Comparison of ENCODE assay signal across 18 cellular contexts in genomic region chr3:191383104-191383503, GRCh38. TPM values are rescaled to one million over a fixed set of nuclear protein-coding genes. Genes with fewer than 3 reads are reported as not detected.
DNase-seq lines count a peak whose midpoint lies in the region; ATAC-seq and TF ChIP-seq lines count a peak whose summit lies in the region.
"Had no signal": no experiment of that assay in that cellular context is flagged by ENCODE, and none has a peak within 500 bp of the region (broad histone marks: within the 10 kb centered on the region; RNA-seq: fewer than 3 reads in every experiment).

No MANE protein-coding gene starts in this region.

- no peak overlapping the region for H2BK12ac ChIP-seq in H9 (ENCODE audit: insufficient read length, low read depth, low read length)

- H4K20me1 ChIP-seq in H9 (ENCODE audit: control insufficient read depth, insufficient read depth, insufficient read length) (no peaks in the 10 kb centered on the region), PC-9 (ENCODE audit: insufficient read depth) (no peaks in the 10 kb centered on the region)

- no peak overlapping the region for H3K4me3 ChIP-seq in esophagus muscularis mucosa
- no peak overlapping the region for H3K4me3 ChIP-seq in PC-9
- H3K4me3 ChIP-seq: thyroid gland had no signal

- peak overlapping the region in 2 of 3 experiments; percentile 9 to 38; a peak in 3 of 7 replicates for H3K27ac Mint-ChIP-seq in H9
- H3K27ac Mint-ChIP-seq in central memory CD8-positive, alpha-beta T cell (ENCODE audit: low read depth) = peak overlapping the region; percentile 11
- no peak overlapping the region for H3K27ac Mint-ChIP-seq in activated T-helper 1 cell treated with anti-CD3 and anti-CD28 coated beads, Interleukin-12 subunit alpha, Interleukin-12 subunit beta, Interleukin-2, Interleukin-4 antibody, amounts not matched to agents 30 ng/mL and 10 ng/mL and 1 ng/mL, durations not matched to agents 14 hours and 24 hours and 36 hours
- H3K27ac Mint-ChIP-seq: activated CD4-positive, alpha-beta T cell treated with anti-CD3 and anti-CD28 coated beads, Interleukin-2, amount 10 ng/mL, durations not matched to agents 24 days and 14 days had no signal

- TF ChIP-seq POLR2A in esophagus muscularis mucosa (IDR thresholded peaks at IDR 0.05; ENCODE audit: low read depth) = no peak

- peaks cover 4 to 26% (median 8%) of the 10 kb centered on the region in 3 experiments for H3K36me3 Mint-ChIP-seq in H9 (ENCODE audit: insufficient read depth in 1 of 3, low read depth in 3 of 3)
- H3K36me3 Mint-ChIP-seq in central memory CD8-positive, alpha-beta T cell (ENCODE audit: insufficient read depth) = no peaks in the 10 kb centered on the region
- peaks cover 5% of the 10 kb centered on the region for H3K36me3 Mint-ChIP-seq in activated T-helper 1 cell treated with anti-CD3 and anti-CD28 coated beads, Interleukin-12 subunit alpha, Interleukin-12 subunit beta, Interleukin-2, Interleukin-4 antibody, amounts not matched to agents 30 ng/mL and 10 ng/mL and 1 ng/mL, durations not matched to agents 14 hours and 24 hours and 36 hours (ENCODE audit: low read depth)

- H3K27ac ChIP-seq in H9 (ENCODE audit: insufficient read length, low read depth, low read length) = peak overlapping the region; percentile 52
- H3K27ac ChIP-seq in esophagus muscularis mucosa (replicated peaks in 1 of 4) = no peak overlapping the region
- H3K27ac ChIP-seq in PC-9 = no peak overlapping the region
- H3K27ac ChIP-seq: thyroid gland had no signal

- H3K56ac ChIP-seq in H9 (ENCODE audit: insufficient read length, low read depth, low read length) = no peak overlapping the region

- no peak overlapping the region for H3K23ac ChIP-seq in H9 (ENCODE audit: insufficient read length, low read depth, low read length)

- no peaks in the 10 kb centered on the region for H3K9me2 ChIP-seq in PC-9 (ENCODE audit: insufficient read depth)

- WGBS in H9 (ENCODE audit: extremely low coverage, insufficient read length, low lambda C conversion rate) = no CpG with 5 or more reads among the region's 4 CpGs
- WGBS in esophagus muscularis mucosa = 67% methylated on average over 4 of the region's 4 CpGs

- no peak overlapping the region for H2BK120ac ChIP-seq in H9 (ENCODE audit: low read depth, low read length, poor library complexity, severe bottlenecking)

- CTCF ChIA-PET in PC-9 (lab: Charles Lee) = no interaction called here

- peaks cover 10 to 42% (median 28%) of the 10 kb centered on the region in 4 donors for H3K36me3 ChIP-seq in esophagus muscularis mucosa
- H3K36me3 ChIP-seq in PC-9 (ENCODE audit: low read depth) = peaks cover 30% of the 10 kb centered on the region; the same call in 1 of the 2 replicates

- H3K27me3 ChIP-seq in H9 (ENCODE audit: insufficient read depth, low read length) (no peaks in the 10 kb centered on the region; the same call in 1 of the 2 replicates), esophagus muscularis mucosa (no peaks in the 10 kb centered on the region), PC-9 (ENCODE audit: insufficient read depth, low read depth) (no peaks in the 10 kb centered on the region)
- H3K27me3 ChIP-seq: thyroid gland had no signal

- no peak overlapping the region for H4K8ac ChIP-seq in H9 (replicated peaks; ENCODE audit: insufficient read length, low read depth, low read length)

- no peaks in the 10 kb centered on the region for H3K79me1 ChIP-seq in H9 (ENCODE audit: insufficient read depth, low read depth, low read length, poor library complexity, severe bottlenecking)

- no peak for ATAC-seq in central memory CD8-positive, alpha-beta T cell (replicated peaks; ENCODE audit: extremely low read depth, poor library complexity, severe bottlenecking)
- ATAC-seq: left colon had no signal

- peaks cover 18 to 19% of the 10 kb centered on the region in 2 experiments for H3K4me1 Mint-ChIP-seq in H9
- H3K4me1 Mint-ChIP-seq in central memory CD8-positive, alpha-beta T cell = no peaks in the 10 kb centered on the region
- peaks cover 9% of the 10 kb centered on the region for H3K4me1 Mint-ChIP-seq in activated T-helper 1 cell treated with anti-CD3 and anti-CD28 coated beads, Interleukin-12 subunit alpha, Interleukin-12 subunit beta, Interleukin-2, Interleukin-4 antibody, amounts not matched to agents 30 ng/mL and 10 ng/mL and 1 ng/mL, durations not matched to agents 14 hours and 24 hours and 36 hours (ENCODE audit: low read depth)

- H3K18ac ChIP-seq in H9 (ENCODE audit: insufficient read length, low read depth, low read length) = no peak overlapping the region

- no peaks in the 10 kb centered on the region for H3K23me2 ChIP-seq in H9 (ENCODE audit: insufficient read length, low read depth, low read length, poor library complexity, severe bottlenecking)

- H2AFZ ChIP-seq in H9 (ENCODE audit: low read length) (no peak overlapping the region), PC-9 (no peak overlapping the region)

- H3K4me2 ChIP-seq in H9 (ENCODE audit: insufficient read depth, insufficient read length, low read length) (no peak overlapping the region), PC-9 (no peak overlapping the region)

- intact Hi-C loops in esophagus muscularis mucosa (cut with DNase I) = no loop called here
- intact Hi-C loops in activated T-helper 1 cell treated with anti-CD3 and anti-CD28 coated beads, Interleukin-12 subunit alpha, Interleukin-12 subunit beta, Interleukin-2, Interleukin-4 antibody, amounts not matched to agents 30 ng/mL and 10 ng/mL and 1 ng/mL, durations not matched to agents 14 hours and 24 hours and 36 hours (cut with micrococcal nuclease) = no loop called here
- intact Hi-C loops in PC-9 (cut with micrococcal nuclease; ENCODE audit: unreplicated experiment) = loop anchor here (10.0 kb wide), 1 partner anchor 678 kb away; no protein-coding TSS in a partner anchor

- H3K9me3 ChIP-seq in H9 (ENCODE audit: control insufficient read depth, low read depth, low read length) = no peaks in the 10 kb centered on the region
- H3K9me3 ChIP-seq in esophagus muscularis mucosa = no peaks in the 10 kb centered on the region
- H3K9me3 ChIP-seq in PC-9 (ENCODE audit: insufficient read depth, low read depth) = no peaks in the 10 kb centered on the region
- H3K9me3 ChIP-seq: thyroid gland had no signal

- no peaks in the 10 kb centered on the region for H3K9me3 Mint-ChIP-seq in H9
- peaks cover 4% of the 10 kb centered on the region for H3K9me3 Mint-ChIP-seq in central memory CD8-positive, alpha-beta T cell
- H3K9me3 Mint-ChIP-seq in activated T-helper 1 cell treated with anti-CD3 and anti-CD28 coated beads, Interleukin-12 subunit alpha, Interleukin-12 subunit beta, Interleukin-2, Interleukin-4 antibody, amounts not matched to agents 30 ng/mL and 10 ng/mL and 1 ng/mL, durations not matched to agents 14 hours and 24 hours and 36 hours = no peaks in the 10 kb centered on the region
- H3K9me3 Mint-ChIP-seq: activated CD4-positive, alpha-beta T cell treated with anti-CD3 and anti-CD28 coated beads, Interleukin-2, amount 10 ng/mL, durations not matched to agents 24 days and 14 days had no signal

- BruUV-seq in PC-9 (replicated peaks; lab: Mats Ljungman, UMichigan) = no TSS peak

- H3K4me3 Mint-ChIP-seq in H9 = no peak overlapping the region
- no peak overlapping the region for H3K4me3 Mint-ChIP-seq in central memory CD8-positive, alpha-beta T cell
- H3K4me3 Mint-ChIP-seq in activated T-helper 1 cell treated with anti-CD3 and anti-CD28 coated beads, Interleukin-12 subunit alpha, Interleukin-12 subunit beta, Interleukin-2, Interleukin-4 antibody, amounts not matched to agents 30 ng/mL and 10 ng/mL and 1 ng/mL, durations not matched to agents 14 hours and 24 hours and 36 hours = no peak overlapping the region
- H3K4me3 Mint-ChIP-seq: activated CD4-positive, alpha-beta T cell treated with anti-CD3 and anti-CD28 coated beads, Interleukin-2, amount 10 ng/mL, durations not matched to agents 24 days and 14 days had no signal

- H3K9ac ChIP-seq in H9 (ENCODE audit: extremely low read depth, insufficient read length, low read length) = peak overlapping the region; percentile 31

- no peak overlapping the region for H4K91ac ChIP-seq in H9 (ENCODE audit: insufficient read length, low read depth, low read length)

- no peaks in the 10 kb centered on the region; the same call in 1 of the 2 replicates for H3K4me1 ChIP-seq in H9 (ENCODE audit: insufficient read depth, low read length)
- H3K4me1 ChIP-seq in esophagus muscularis mucosa = peaks cover 14 to 35% (median 18%) of the 10 kb centered on the region in 4 donors
- no peaks in the 10 kb centered on the region for H3K4me1 ChIP-seq in PC-9 (replicated peaks; ENCODE audit: insufficient read depth)

- H2BK15ac ChIP-seq in H9 (ENCODE audit: low read depth, low read length) = no peak overlapping the region

- no peaks in the 10 kb centered on the region for H3K27me3 Mint-ChIP-seq in H9 (ENCODE audit: low read depth)
- no peaks in the 10 kb centered on the region for H3K27me3 Mint-ChIP-seq in central memory CD8-positive, alpha-beta T cell
- H3K27me3 Mint-ChIP-seq in activated T-helper 1 cell treated with anti-CD3 and anti-CD28 coated beads, Interleukin-12 subunit alpha, Interleukin-12 subunit beta, Interleukin-2, Interleukin-4 antibody, amounts not matched to agents 30 ng/mL and 10 ng/mL and 1 ng/mL, durations not matched to agents 14 hours and 24 hours and 36 hours (ENCODE audit: insufficient read depth) = no peaks in the 10 kb centered on the region
- H3K27me3 Mint-ChIP-seq: activated CD4-positive, alpha-beta T cell treated with anti-CD3 and anti-CD28 coated beads, Interleukin-2, amount 10 ng/mL, durations not matched to agents 24 days and 14 days had no signal

- no peak overlapping the region for H3K4ac ChIP-seq in H9 (ENCODE audit: low read depth, low read length)

- no peak overlapping the region for H3T11ph ChIP-seq in H9 (ENCODE audit: low read length)

- H3K79me2 ChIP-seq in H9 (ENCODE audit: insufficient read depth, low read length) (no peaks in the 10 kb centered on the region), PC-9 (ENCODE audit: low read depth) (no peaks in the 10 kb centered on the region)

- H2AK5ac ChIP-seq in H9 (ENCODE audit: insufficient read length, low read length) = no peak overlapping the region

- POLR2A ChIA-PET in PC-9 (lab: Charles Lee; ENCODE audit: unreplicated experiment) = interaction anchor here (0.6 to 0.7 kb wide), 3 partner anchors 54 to 1482 kb away, joined by 4 to 7 read pairs (median 4); partner anchors contain the start of gene CCDC50

- no peaks in the 10 kb centered on the region for H3F3A ChIP-seq in PC-9 (ENCODE audit: insufficient read depth, low read depth)

- H4K5ac ChIP-seq in H9 (ENCODE audit: insufficient read length, low read depth, low read length) = no peak overlapping the region

- no peak overlapping the region for H2BK20ac ChIP-seq in H9 (ENCODE audit: low read depth, low read length, poor library complexity, severe bottlenecking)

- TF ChIP-seq CTCF in H9 (conservative IDR thresholded peaks at IDR 0.05) (no peak), esophagus muscularis mucosa (IDR thresholded peaks at IDR 0.05) (no peak), PC-9 (conservative IDR thresholded peaks at IDR 0.05) (no peak)

- DNase-seq in AG08395 (ENCODE audit: low spot score) (peak; percentile 10), H9 (no peak), iris pigment epithelial cell (ENCODE audit: low read depth) (peak; percentile 81), esophagus muscularis mucosa (ENCODE audit: extremely low spot score) (no peak), PC-9 (no peak)
- DNase-seq in central memory CD8-positive, alpha-beta T cell (ENCODE audit: low spot score in 2 of 2) = no peak
- no peak for DNase-seq in stimulated activated CD4-positive, alpha-beta T cell treated with anti-CD3 and anti-CD28 coated beads, Interleukin-4, amount 100 ng/mL, for 24 hours
- no peak for DNase-seq in activated T-helper 1 cell treated with anti-CD3 and anti-CD28 coated beads, Interleukin-12 subunit alpha, Interleukin-12 subunit beta, Interleukin-2, Interleukin-4 antibody, amounts not matched to agents 30 ng/mL and 10 ng/mL and 1 ng/mL, durations not matched to agents 14 hours and 24 hours and 36 hours (ENCODE audit: low spot score)
- DNase-seq: ACHN; activated CD4-positive, alpha-beta T cell treated with anti-CD3 and anti-CD28 coated beads, Interleukin-2, amount 10 ng/mL, durations not matched to agents 24 days and 14 days; GOT3; hippocampal formation; left colon; NCI-H2107; SHP77 treated with DMSO at 0.1 percent for 48 hours; stimulated activated CD4-positive, alpha-beta T cell treated with anti-CD3 and anti-CD28 coated beads, Interleukin-1b, Interleukin-23, amount 100 ng/mL, for 48 hours; thyroid gland had no signal

- H3K14ac ChIP-seq in H9 (ENCODE audit: insufficient read depth, low read length) = no peak overlapping the region; the same call in 1 of the 2 replicates

- no peak overlapping the region for H2BK5ac ChIP-seq in H9 (ENCODE audit: insufficient read length, low read length)

- TF ChIP-seq EP300 in esophagus muscularis mucosa (IDR thresholded peaks at IDR 0.05) = no peak

RNA-seq across cellular contexts. Expression of gene UTS2B, which starts 52.8 kb away (rescaled TPM):
- total RNA-seq in H9 (2021) (0.09 and 0.26 TPM in 2 replicates), esophagus muscularis mucosa (1 to 10 TPM in 1 of 4 donors, under 1 TPM in 1, not detected in 2; 0.65 to 1.2 TPM), PC-9 (2021) (1.1 TPM in 2 replicates)
- total RNA-seq in activated T-helper 1 cell treated with anti-CD3 and anti-CD28 coated beads, Interleukin-12 subunit alpha, Interleukin-12 subunit beta, Interleukin-2, Interleukin-4 antibody, amounts not matched to agents 30 ng/mL and 10 ng/mL and 1 ng/mL, durations not matched to agents 14 hours and 24 hours and 36 hours = not detected in 2 replicates
- total RNA-seq: activated CD4-positive, alpha-beta T cell treated with anti-CD3 and anti-CD28 coated beads, Interleukin-2, amount 10 ng/mL, durations not matched to agents 24 days and 14 days; left colon; T-helper 2 cell treated with Interferon-gamma antibody and Interleukin-4, amounts not matched to agents 100 ng/mL and 5 ng/mL, for 36 hours had no signal

RNA-seq across cellular contexts. Expression of gene CCDC50, which starts 53.9 kb away (rescaled TPM):
- total RNA-seq in H9 (2021) (20.7 and 21.0 TPM in 2 replicates), esophagus muscularis mucosa (100 to 1,000 TPM; 141 to 192 (median 165) TPM), PC-9 (2021) (106 and 118 TPM in 2 replicates)
- total RNA-seq in activated T-helper 1 cell treated with anti-CD3 and anti-CD28 coated beads, Interleukin-12 subunit alpha, Interleukin-12 subunit beta, Interleukin-2, Interleukin-4 antibody, amounts not matched to agents 30 ng/mL and 10 ng/mL and 1 ng/mL, durations not matched to agents 14 hours and 24 hours and 36 hours = 36.1 and 37.2 TPM in 2 replicates

Comparison
In these comparisons a context has a peak if more than half of its experiments do, and no peak if none do; other contexts are left out.
1. DNase-seq: peak in AG08395 (single experiment) and iris pigment epithelial cell (single experiment); none in H9 (single experiment), central memory CD8-positive, alpha-beta T cell (0 of 2), esophagus muscularis mucosa (single experiment), stimulated activated CD4-positive, alpha-beta T cell treated with anti-CD3 and anti-CD28 coated beads, Interleukin-4, amount 100 ng/mL, for 24 hours (single experiment), activated T-helper 1 cell treated with anti-CD3 and anti-CD28 coated beads, Interleukin-12 subunit alpha, Interleukin-12 subunit beta, Interleukin-2, Interleukin-4 antibody, amounts not matched to agents 30 ng/mL and 10 ng/mL and 1 ng/mL, durations not matched to agents 14 hours and 24 hours and 36 hours (single experiment) and PC-9 (0 of 2).